ENCODE assay signal across 8 cellular contexts in the genomic region with DNA sequence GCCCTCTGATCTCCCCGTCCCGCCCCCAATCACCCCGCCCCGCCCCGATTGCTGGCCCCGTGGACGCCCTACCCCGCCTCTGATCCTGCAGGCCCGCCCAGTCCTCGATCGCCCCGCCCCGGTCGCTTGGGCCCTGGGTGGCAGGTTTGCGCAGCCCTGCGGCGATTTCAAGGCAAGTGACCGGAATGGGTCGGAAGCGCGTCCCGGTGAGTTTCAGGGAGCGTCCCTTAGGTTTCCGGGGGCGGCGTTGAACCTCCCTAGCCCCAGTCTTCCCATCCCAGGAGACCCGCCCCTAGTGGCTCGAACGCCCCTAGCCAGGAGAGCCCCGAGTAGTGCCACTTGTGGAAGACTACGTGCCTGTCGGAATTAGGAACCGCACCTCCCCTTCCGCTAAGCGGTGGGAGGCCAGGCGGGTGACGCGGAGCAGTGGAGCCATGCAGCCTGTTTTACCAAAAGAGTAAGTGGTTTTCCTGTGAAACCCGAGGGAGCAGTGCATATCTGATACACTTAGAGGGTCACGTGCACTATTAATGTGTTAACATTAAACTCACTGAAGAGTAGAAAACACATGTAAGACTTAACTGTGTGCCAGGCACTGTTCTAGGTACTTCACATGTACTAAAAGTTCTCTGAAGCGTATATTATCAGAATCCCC. TPM values are rescaled to one million over a fixed set of nuclear protein-coding genes. Genes with fewer than 3 reads are reported as not detected.
A peak's percentile ranks its signal among the peaks of the same experiment; 100 is the strongest.
DNase-seq lines count a peak whose midpoint lies in the region; ATAC-seq, FAIRE-seq and TF ChIP-seq lines count a peak whose summit lies in the region.

No MANE protein-coding gene starts in this region.

- H3K4me3 ChIP-seq in NT2/D1 (ENCODE audit: insufficient read length, low read depth) (peak overlapping the region; percentile 63), endothelial cell of umbilical vein (replicated peaks in 1 of 3; ENCODE audit: insufficient read depth in 1 of 3, low read depth in 1 of 3, low read length in 3 of 3) (peak overlapping the region; percentile 34 to 81 (median 48)), mononuclear cell (ENCODE audit: low read length) (peak overlapping the region; percentile 82)

- H3K9me3 ChIP-seq in NT2/D1 (ENCODE audit: insufficient read depth, low read length) (no peaks in the 10 kb centered on the region), endothelial cell of umbilical vein (replicated peaks; ENCODE audit: control insufficient read depth, insufficient read depth, low read length) (no peaks in the 10 kb centered on the region), mononuclear cell (ENCODE audit: low read depth, low read length) (no peaks in the 10 kb centered on the region)

- intact Hi-C loops in endothelial cell of umbilical vein (cut with micrococcal nuclease): loop anchor here (2.0 kb wide), 1 partner anchor 71 kb away; the partner anchor contains the start of gene SLAIN2

- CTCF ChIA-PET in endothelial cell of umbilical vein (lab: Charles Lee): no interaction called here

- dilution Hi-C loops in endothelial cell of umbilical vein (cut with MboI; ENCODE audit: extremely low pct_ligation_motif_present, low sequenced_read_pairs): no loop called here

- DNase-seq in CMK (ENCODE audit: low read depth) (peak; percentile 74), NT2/D1 (ENCODE audit: low read depth, low spot score) (peak; percentile 66), endothelial cell of umbilical vein (ENCODE audit: low read depth, low spot score) (peak; percentile 54)
- peak; percentile 80 for DNase-seq in activated CD8-positive, alpha-beta memory T cell treated with anti-CD3 and anti-CD28 coated beads, Interleukin-2, amount 50 U/mL, for 24 hours (ENCODE audit: extremely low read depth)
- DNase-seq in stimulated activated CD8-positive, alpha-beta memory T cell treated with anti-CD3 and anti-CD28 coated beads, Interleukin-4, amount 100 ng/mL, for 1 hour (ENCODE audit: low read depth in 2 of 2, low spot score in 1 of 2): peak; percentile 71 to 76

- H3K9ac ChIP-seq in NT2/D1 (ENCODE audit: insufficient read length, low read depth): peak overlapping the region; percentile 70
- no peak overlapping the region for H3K9ac ChIP-seq in endothelial cell of umbilical vein (replicated peaks; ENCODE audit: extremely low read depth, insufficient read depth, low read length)

- BruUV-seq in endothelial cell of umbilical vein (replicated peaks; lab: Mats Ljungman, UMichigan): no TSS peak

- no peaks in the 10 kb centered on the region for H4K20me1 ChIP-seq in endothelial cell of umbilical vein (replicated peaks; ENCODE audit: control insufficient read depth, extremely low read depth, insufficient read depth, low read length)

- TF ChIP-seq CTCF in endothelial cell of umbilical vein (IDR thresholded peaks at IDR 0.05; ENCODE audit: extremely low read depth in 1 of 2, insufficient read depth in 1 of 2, low read depth in 1 of 2, low read length in 2 of 2): peak; percentile 14 to 37

- no peaks in the 10 kb centered on the region for H3K79me2 ChIP-seq in endothelial cell of umbilical vein (ENCODE audit: control insufficient read depth, insufficient read depth, low read length)

- no peak overlapping the region for H3K27ac ChIP-seq in endothelial cell of umbilical vein (ENCODE audit: insufficient read depth, low read depth, low read length)

- H2AFZ ChIP-seq in endothelial cell of umbilical vein (ENCODE audit: low read depth, low read length): peak overlapping the region; percentile 90

- H3K9me1 ChIP-seq in endothelial cell of umbilical vein (replicated peaks; ENCODE audit: control insufficient read depth, extremely low read depth, insufficient read depth, low read length): no peaks in the 10 kb centered on the region

- H3K36me3 ChIP-seq in NT2/D1 (ENCODE audit: insufficient read depth, insufficient read length, low read length) (no peaks in the 10 kb centered on the region), endothelial cell of umbilical vein (ENCODE audit: control insufficient read depth in 2 of 2, extremely low read depth in 1 of 2, insufficient read depth in 2 of 2, low read length in 2 of 2) (no peaks in the 10 kb centered on the region)

- TF ChIP-seq POLR2A in endothelial cell of umbilical vein (IDR thresholded peaks at IDR 0.05; ENCODE audit: low read depth, low read length): no peak

- H3K4me1 ChIP-seq in NT2/D1 (ENCODE audit: insufficient read depth, insufficient read length): no peaks in the 10 kb centered on the region
- peaks cover 2% of the 10 kb centered on the region for H3K4me1 ChIP-seq in endothelial cell of umbilical vein (ENCODE audit: control insufficient read depth, extremely low read depth, insufficient read depth, low read length)
- peaks cover 40% of the 10 kb centered on the region for H3K4me1 ChIP-seq in mononuclear cell (ENCODE audit: insufficient read depth, low read length)

- peaks cover 3% of the 10 kb centered on the region for H3K27me3 ChIP-seq in NT2/D1 (ENCODE audit: insufficient read depth, insufficient read length)
- peaks cover 0 to 2% of the 10 kb centered on the region in 2 experiments for H3K27me3 ChIP-seq in endothelial cell of umbilical vein (ENCODE audit: control insufficient read depth in 2 of 2, insufficient read depth in 2 of 2, low read length in 2 of 2)
- no peaks in the 10 kb centered on the region for H3K27me3 ChIP-seq in mononuclear cell (ENCODE audit: insufficient read depth, low read length)

- H3K4me2 ChIP-seq in endothelial cell of umbilical vein (ENCODE audit: insufficient read depth, low read length): peak overlapping the region; percentile 81

- POLR2A ChIA-PET in endothelial cell of umbilical vein (lab: Charles Lee): no interaction called here

- ATAC-seq in GM19397 (IDR thresholded peaks at IDR 0.05; ENCODE audit: unreplicated experiment): peak; percentile 82
- peak; percentile 52 for ATAC-seq in HG03565 (IDR thresholded peaks at IDR 0.05; ENCODE audit: unreplicated experiment)

- peak; percentile 77 for FAIRE-seq in endothelial cell of umbilical vein (lab: Jason Lieb, UNC)

TF ChIP-seq in endothelial cell of umbilical vein, 7 proteins besides CTCF, POLR2A, EP300 and RAD21:
- no peak for TF ChIP-seq FOS (IDR thresholded peaks at IDR 0.05; ENCODE audit: borderline replicate concordance, insufficient read depth, low read length)
TF ChIP-seq in endothelial cell of umbilical vein: peak in this region for 0.

RNA-seq across cellular contexts. Expression of gene TEC, which starts 0.3 kb away (rescaled TPM):
- total RNA-seq in endothelial cell of umbilical vein: 0.86 and 0.97 TPM in 2 replicates
- 0.08 and 0.18 TPM in 2 replicates for polyA plus RNA-seq in endothelial cell of umbilical vein
- polyA plus RNA-seq in endothelial cell of umbilical vein (2011; cell fraction: cytosol; rRNA removed): 0.07 and 0.08 TPM in 2 replicates
- polyA plus RNA-seq in endothelial cell of umbilical vein (2011; cell fraction: nucleus; rRNA removed): 0.18 and 0.27 TPM in 2 replicates
- 0.11 and 0.29 TPM in 2 replicates for polyA plus RNA-seq in endothelial cell of umbilical vein (2012)
- polyA minus RNA-seq in endothelial cell of umbilical vein: 0.51 and 0.59 TPM in 2 replicates
- polyA minus RNA-seq in endothelial cell of umbilical vein (2011; cell fraction: cytosol; rRNA and poly(A)+ RNA removed): 1.1 TPM
- 0.34 and 0.82 TPM in 2 replicates for polyA minus RNA-seq in endothelial cell of umbilical vein (2011; cell fraction: nucleus; rRNA and poly(A)+ RNA removed)
- 7.2 TPM for total RNA-seq in mononuclear cell
